Comparison of ENCODE assay signal across 31 cellular contexts in genomic region chr7:1632916-1633785, GRCh38. TPM values are rescaled to one million over a fixed set of nuclear protein-coding genes. Genes with fewer than 3 reads are reported as not detected.
"Had no signal": no experiment of that assay in that cellular context is flagged by ENCODE, and none has a peak within 500 bp of the region (broad histone marks: within the 10 kb centered on the region; RNA-seq: fewer than 3 reads in every experiment).

No MANE protein-coding gene starts in this region.

- H3K27ac ChIP-seq: body of pancreas, epithelial cell of prostate, esophagus squamous epithelium, hepatocyte, right atrium auricular region, stomach, tibial artery, upper lobe of right lung had no signal

- H3K36me3 ChIP-seq: esophagus squamous epithelium, right atrium auricular region, stomach, tibial artery, upper lobe of right lung had no signal

- FAIRE-seq: colon, endometrium, frontal cortex, keratinocyte had no signal

- H3K4me2 ChIP-seq: hepatocyte, smooth muscle cell had no signal

- H3K4me1 ChIP-seq: body of pancreas, esophagus squamous epithelium, right atrium auricular region, stomach, tibial artery, upper lobe of right lung had no signal

- H3K79me2 ChIP-seq: hepatocyte had no signal

- H2AFZ ChIP-seq: hepatocyte had no signal

- H3K27me3 Mint-ChIP-seq: activated CD8-positive, alpha-beta memory T cell treated with anti-CD3 and anti-CD28 coated beads, Interleukin-2, amount 10 ng/mL, durations not matched to agents 7 days and 5 days had no signal

- H3K4me3 Mint-ChIP-seq: activated B cell treated with CpG ODN at 0.5 μM for 24 hours; activated CD8-positive, alpha-beta memory T cell treated with anti-CD3 and anti-CD28 coated beads, Interleukin-2, amount 10 ng/mL, durations not matched to agents 7 days and 5 days; activated CD8-positive, alpha-beta T cell treated with anti-CD3 and anti-CD28 coated beads, Interleukin-2, amount 10 ng/mL, durations not matched to agents 7 days and 5 days; activated naive CD4-positive, alpha-beta T cell treated with anti-CD3 and anti-CD28 coated beads, Interleukin-2, amount 50 U/mL, for 24 hours; neural crest cell; stimulated activated memory B cell treated with anti-CD40 and anti-IgM and Interleukin-4, amounts not matched to agents 10 μg/mL and 1 μg/mL and 100 μg/mL, for 72 hours had no signal

- H3K36me3 Mint-ChIP-seq: activated CD8-positive, alpha-beta memory T cell treated with anti-CD3 and anti-CD28 coated beads, Interleukin-2, amount 10 ng/mL, durations not matched to agents 7 days and 5 days; activated naive CD4-positive, alpha-beta T cell treated with anti-CD3 and anti-CD28 coated beads, Interleukin-2, amount 50 U/mL, for 24 hours had no signal

- H3K27me3 ChIP-seq: body of pancreas, hepatocyte, right atrium auricular region, upper lobe of right lung had no signal

- H3K4me1 Mint-ChIP-seq: activated B cell treated with CpG ODN at 0.5 μM for 24 hours; activated CD8-positive, alpha-beta memory T cell treated with anti-CD3 and anti-CD28 coated beads, Interleukin-2, amount 10 ng/mL, durations not matched to agents 7 days and 5 days; activated naive CD4-positive, alpha-beta T cell treated with anti-CD3 and anti-CD28 coated beads, Interleukin-2, amount 50 U/mL, for 24 hours; neural crest cell; stimulated activated memory B cell treated with anti-CD40 and anti-IgM and Interleukin-4, amounts not matched to agents 10 μg/mL and 1 μg/mL and 100 μg/mL, for 72 hours had no signal

- ATAC-seq: activated CD8-positive, alpha-beta memory T cell treated with anti-CD3 and anti-CD28 coated beads, Interleukin-2, amount 10 ng/mL, durations not matched to agents 7 days and 5 days; activated CD8-positive, alpha-beta T cell treated with anti-CD3 and anti-CD28 coated beads, Interleukin-2, amount 10 ng/mL, durations not matched to agents 7 days and 5 days; body of pancreas; left cardiac atrium; left ventricle myocardium superior; stimulated activated memory B cell treated with anti-CD40 and anti-IgM and Interleukin-4, amounts not matched to agents 10 μg/mL and 1 μg/mL and 100 μg/mL, for 72 hours; upper lobe of right lung had no signal

- DNase-seq: activated B cell treated with CpG ODN at 0.5 μM for 24 hours; activated CD4-positive, alpha-beta T cell treated with anti-CD3 and anti-CD28 coated beads, Interleukin-2, amount 50 U/mL, for 1 hour; activated CD8-positive, alpha-beta memory T cell treated with anti-CD3 and anti-CD28 coated beads, Interleukin-2, amount 10 ng/mL, durations not matched to agents 7 days and 5 days; activated CD8-positive, alpha-beta T cell treated with anti-CD3 and anti-CD28 coated beads, Interleukin-2, amount 10 ng/mL, durations not matched to agents 7 days and 5 days; activated T-cell treated with anti-CD3 and anti-CD28 coated beads, Interleukin-2, amount 50 U/mL, for 48 hours; body of pancreas; effector CD8-positive, alpha-beta T cell; esophagus squamous epithelium; left cardiac atrium; left ventricle myocardium superior; mammary epithelial cell; occipital lobe; stimulated activated CD4-positive, alpha-beta T cell treated with anti-CD3 and anti-CD28 coated beads, Interleukin-1b, Interleukin-23, amount 100 ng/mL, for 48 hours; stimulated activated CD4-positive, alpha-beta T cell treated with anti-CD3 and anti-CD28 coated beads, Interleukin-4, amount 100 ng/mL, for 4 hours; stimulated activated CD8-positive, alpha-beta memory T cell treated with anti-CD3 and anti-CD28 coated beads, Interleukin-4, amount 100 ng/mL, for 48 hours; stomach; T-helper 2 cell; tibial artery; upper lobe of right lung had no signal

- H3K27ac Mint-ChIP-seq: activated B cell treated with CpG ODN at 0.5 μM for 24 hours; activated CD8-positive, alpha-beta memory T cell treated with anti-CD3 and anti-CD28 coated beads, Interleukin-2, amount 10 ng/mL, durations not matched to agents 7 days and 5 days; activated CD8-positive, alpha-beta T cell treated with anti-CD3 and anti-CD28 coated beads, Interleukin-2, amount 10 ng/mL, durations not matched to agents 7 days and 5 days; activated T-helper 2 cell treated with anti-CD3 and anti-CD28 coated beads, Interferon-gamma antibody, Interleukin-2, Interleukin-4, amounts not matched to agents 10 μg/mL and 5 μg/mL and 100 μg/mL, durations not matched to agents 14 hours and 24 hours and 36 hours; stimulated activated memory B cell treated with anti-CD40 and anti-IgM and Interleukin-4, amounts not matched to agents 10 μg/mL and 1 μg/mL and 100 μg/mL, for 72 hours had no signal

- H3K4me3 ChIP-seq: body of pancreas, esophagus squamous epithelium, hepatocyte, right atrium auricular region, smooth muscle cell, stomach, tibial artery, upper lobe of right lung had no signal

RNA-seq across cellular contexts. Expression of gene ELFN1, which starts 36.9 kb away (rescaled TPM):
- total RNA-seq: activated B cell treated with CpG ODN at 0.5 μM for 24 hours; activated CD8-positive, alpha-beta memory T cell treated with anti-CD3 and anti-CD28 coated beads, Interleukin-2, amount 10 ng/mL, durations not matched to agents 7 days and 5 days; activated CD8-positive, alpha-beta T cell treated with anti-CD3 and anti-CD28 coated beads, Interleukin-2, amount 10 ng/mL, durations not matched to agents 7 days and 5 days; activated T-helper 2 cell treated with anti-CD3 and anti-CD28 coated beads, Interferon-gamma antibody, Interleukin-2, Interleukin-4, amounts not matched to agents 10 μg/mL and 5 μg/mL and 100 μg/mL, durations not matched to agents 14 hours and 24 hours and 36 hours had no signal
